In the genomic region with DNA sequence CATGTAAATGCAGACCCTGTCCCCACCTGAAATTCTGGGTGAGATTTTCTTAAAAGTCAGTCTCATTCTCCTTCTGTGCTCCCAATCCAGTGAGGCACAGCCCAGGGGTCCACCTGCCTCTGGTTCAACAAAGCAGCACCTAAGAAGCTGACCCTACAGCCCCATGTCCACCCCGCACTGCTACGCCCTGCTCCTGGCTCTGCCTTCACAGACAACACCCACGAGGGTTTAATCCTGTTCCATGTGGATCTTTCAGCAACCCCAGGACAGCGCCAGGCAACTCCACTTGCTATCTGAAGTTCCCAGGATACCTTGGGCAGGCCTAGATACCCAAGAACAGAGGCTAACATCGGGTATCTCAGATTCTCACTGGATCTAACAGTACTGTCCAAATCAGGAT, we compare ENCODE assay signal across 9 cellular contexts. TPM values are rescaled to one million over a fixed set of nuclear protein-coding genes. Genes with fewer than 3 reads are reported as not detected.
DNase-seq lines count a peak whose midpoint lies in the region; ATAC-seq, FAIRE-seq and TF ChIP-seq lines count a peak whose summit lies in the region.
"Had no signal": no experiment of that assay in that cellular context is flagged by ENCODE, and none has a peak within 500 bp of the region (broad histone marks: within the 10 kb centered on the region; RNA-seq: fewer than 3 reads in every experiment).

No MANE protein-coding gene starts in this region.

- H3K4me3 ChIP-seq in CD4-positive, CD25-positive, alpha-beta regulatory T cell (ENCODE audit: low read depth, low read length) = no peak overlapping the region
- H3K4me3 ChIP-seq in MG63 = peak overlapping the region; percentile 56
- H3K4me3 ChIP-seq in endodermal cell (ENCODE audit: low read length) = peak overlapping the region; percentile 84
- no peak overlapping the region for H3K4me3 ChIP-seq in neuronal stem cell (ENCODE audit: low read length in 2 of 2)
- H3K4me3 ChIP-seq in transverse colon = peak overlapping the region in 1 of 4 donors; percentile 98

- peaks cover 16% of the 10 kb centered on the region for H3K36me3 ChIP-seq in CD4-positive, CD25-positive, alpha-beta regulatory T cell (ENCODE audit: control insufficient read depth, insufficient read depth, low read length)
- H3K36me3 ChIP-seq in MG63 (peaks cover 58% of the 10 kb centered on the region), endodermal cell (ENCODE audit: control insufficient read depth, insufficient read depth, low read length) (peaks cover 37% of the 10 kb centered on the region), neuronal stem cell (replicated peaks in 1 of 2; ENCODE audit: control insufficient read depth in 2 of 2, insufficient read depth in 2 of 2, low read length in 2 of 2) (peaks cover 10 to 49% of the 10 kb centered on the region in 2 donors), transverse colon (peaks cover 0 to 14% (median 4%) of the 10 kb centered on the region in 4 donors)

- H3K14ac ChIP-seq in neuronal stem cell (ENCODE audit: low read length) = no peak overlapping the region

- H3K4me1 Mint-ChIP-seq in CD4-positive, CD25-positive, alpha-beta regulatory T cell = peaks cover 27 to 57% (median 30%) of the 10 kb centered on the region in 4 donors
- peaks cover 19% of the 10 kb centered on the region for H3K4me1 Mint-ChIP-seq in endodermal cell

- H3K4ac ChIP-seq in neuronal stem cell (ENCODE audit: low read length) = no peak overlapping the region

- H3K27ac Mint-ChIP-seq in CD4-positive, CD25-positive, alpha-beta regulatory T cell = peak overlapping the region in 2 of 3 donors; percentile 85 to 94
- peak overlapping the region; percentile 4 for H3K27ac Mint-ChIP-seq in endodermal cell

- H2AFZ ChIP-seq in neuronal stem cell (ENCODE audit: low read length) = no peak overlapping the region

- H3K36me3 Mint-ChIP-seq in CD4-positive, CD25-positive, alpha-beta regulatory T cell = peaks cover 4% of the 10 kb centered on the region
- peaks cover 30% of the 10 kb centered on the region for H3K36me3 Mint-ChIP-seq in endodermal cell (ENCODE audit: low read depth)

- H3K4me2 ChIP-seq in neuronal stem cell (ENCODE audit: insufficient read depth, low read length, poor library complexity, severe bottlenecking) = no peak overlapping the region

- no peak overlapping the region for H4K8ac ChIP-seq in neuronal stem cell (ENCODE audit: low read depth, low read length)

- no peak for FAIRE-seq in GM19239 (lab: Jason Lieb, UNC)

- intact Hi-C loops in transverse colon (cut with DNase I; ENCODE audit: low total_unique reads) = no loop called here

- H3K27ac ChIP-seq in CD4-positive, CD25-positive, alpha-beta regulatory T cell (ENCODE audit: insufficient read depth, low read length, poor library complexity, severe bottlenecking) = no peak overlapping the region
- H3K27ac ChIP-seq in endodermal cell (ENCODE audit: low read depth, low read length) = no peak overlapping the region
- no peak overlapping the region for H3K27ac ChIP-seq in neuronal stem cell (replicated peaks; ENCODE audit: low read length)
- H3K27ac ChIP-seq in transverse colon = peak overlapping the region in 1 of 4 donors; percentile 99

- in situ Hi-C loops in transverse colon (cut with MboI; ENCODE audit: low pct_ligation_motif_present in 1 of 4, low pct_unique_long_range_greater_than_20kb in 1 of 4, low sequenced_read_pairs in 3 of 4) = no loop called here

- whole genome bisulfite sequencing in endodermal cell (ENCODE audit: insufficient coverage in 1 of 2, insufficient read length in 1 of 2), 2 experiments = 92 to 98% methylated on average over 4 to 5 of the region's 5 CpGs
- WGBS in neuronal stem cell (ENCODE audit: extremely low coverage in 2 of 2, insufficient read length in 2 of 2, insufficient replicate concordance in 1 of 2), 2 donors = no CpG with 5 or more reads among the region's 5 CpGs
- WGBS in transverse colon (ENCODE audit: low coverage in 1 of 2), 2 donors = 81% methylated on average over 5 of the region's 5 CpGs; no CpG with 5 or more reads in 1 of the 2 donors

- TF ChIP-seq CTCF in endodermal cell (conservative IDR thresholded peaks at IDR 0.05) (no peak), transverse colon (IDR thresholded peaks at IDR 0.05) (no peak)

- peaks cover 24% of the 10 kb centered on the region for H3K4me1 ChIP-seq in CD4-positive, CD25-positive, alpha-beta regulatory T cell (ENCODE audit: control insufficient read depth, insufficient read depth, low read length, poor library complexity, severe bottlenecking)
- H3K4me1 ChIP-seq in endodermal cell (ENCODE audit: control insufficient read depth, insufficient read depth, low read length) = peaks cover 9% of the 10 kb centered on the region
- H3K4me1 ChIP-seq in neuronal stem cell (ENCODE audit: control insufficient read depth in 2 of 2, insufficient read depth in 1 of 2, low read depth in 1 of 2, low read length in 2 of 2) = peaks cover 4 to 7% of the 10 kb centered on the region in 2 donors
- peaks cover 14 to 29% (median 24%) of the 10 kb centered on the region in 4 donors for H3K4me1 ChIP-seq in transverse colon

- peaks cover 0 to 6% (median 0%) of the 10 kb centered on the region in 7 donors for H3K9me3 Mint-ChIP-seq in CD4-positive, CD25-positive, alpha-beta regulatory T cell
- no peaks in the 10 kb centered on the region for H3K9me3 Mint-ChIP-seq in endodermal cell

- H3K9ac ChIP-seq in endodermal cell (ENCODE audit: extremely low read depth, low read length, poor library complexity, severe bottlenecking) (no peak overlapping the region), neuronal stem cell (ENCODE audit: low read depth, low read length, poor library complexity) (no peak overlapping the region)

- H3K4me3 Mint-ChIP-seq in CD4-positive, CD25-positive, alpha-beta regulatory T cell = peak overlapping the region; percentile 92 to 96 (median 94)
- H3K4me3 Mint-ChIP-seq in endodermal cell = peak overlapping the region; percentile 78

- H4K91ac ChIP-seq in neuronal stem cell (ENCODE audit: low read depth, low read length, poor library complexity) = no peak overlapping the region

- H2BK5ac ChIP-seq in neuronal stem cell (ENCODE audit: low read length) = no peak overlapping the region

- no peak overlapping the region for H2BK120ac ChIP-seq in neuronal stem cell (ENCODE audit: low read depth, low read length)

- no peak overlapping the region for H2AK5ac ChIP-seq in neuronal stem cell (ENCODE audit: low read depth, low read length)

- no peak overlapping the region for H2BK15ac ChIP-seq in neuronal stem cell (ENCODE audit: low read length)

- peaks cover 4% of the 10 kb centered on the region for H3K27me3 Mint-ChIP-seq in CD4-positive, CD25-positive, alpha-beta regulatory T cell
- H3K27me3 Mint-ChIP-seq in endodermal cell (ENCODE audit: insufficient read depth) = no peaks in the 10 kb centered on the region

- H3K27me3 ChIP-seq in CD4-positive, CD25-positive, alpha-beta regulatory T cell (ENCODE audit: control insufficient read depth, insufficient read depth, low read length) = no peaks in the 10 kb centered on the region
- no peaks in the 10 kb centered on the region for H3K27me3 ChIP-seq in MG63
- no peaks in the 10 kb centered on the region for H3K27me3 ChIP-seq in endodermal cell (ENCODE audit: control insufficient read depth, insufficient read depth, low read length, poor library complexity, severe bottlenecking)
- H3K27me3 ChIP-seq in neuronal stem cell (ENCODE audit: control insufficient read depth in 3 of 3, insufficient read depth in 3 of 3, low read depth in 1 of 3, low read length in 3 of 3) = no peaks in the 10 kb centered on the region
- no peaks in the 10 kb centered on the region for H3K27me3 ChIP-seq in transverse colon

- no peak overlapping the region for H3K18ac ChIP-seq in neuronal stem cell (ENCODE audit: low read length)

- no peak for TF ChIP-seq POLR2A in transverse colon (IDR thresholded peaks at IDR 0.05)

- peaks cover 6% of the 10 kb centered on the region for H3K79me1 ChIP-seq in neuronal stem cell (ENCODE audit: low read depth, low read length)

- DNase-seq in CD4-positive, CD25-positive, alpha-beta regulatory T cell = no peak
- no peak for DNase-seq in MG63
- no peak for DNase-seq in endodermal cell
- DNase-seq in neuronal stem cell (ENCODE audit: low spot score) = no peak
- no peak for DNase-seq in GM19239 (ENCODE audit: insufficient read length, low spot score)
- no peak for DNase-seq in NCI-H2196 (lab: John Stamatoyannopoulos, UW; ENCODE audit: unreplicated experiment)
- DNase-seq in transverse colon = no peak
- DNase-seq: NCI-H2227 treated with DMSO at 0.1 percent for 48 hours had no signal

- no peak for ATAC-seq in CD4-positive, CD25-positive, alpha-beta regulatory T cell (ENCODE audit: low read depth in 2 of 2)
- no peak for ATAC-seq in GM18519 (IDR thresholded peaks at IDR 0.05; ENCODE audit: low FRiP score, unreplicated experiment)

- no peaks in the 10 kb centered on the region for H3K9me3 ChIP-seq in CD4-positive, CD25-positive, alpha-beta regulatory T cell (ENCODE audit: control insufficient read depth in 2 of 2, low read length in 2 of 2)
- H3K9me3 ChIP-seq in MG63 (no peaks in the 10 kb centered on the region; the same call in 1 of the 2 replicates), endodermal cell (ENCODE audit: control insufficient read depth, low read length) (peaks cover under 1% of the 10 kb centered on the region), neuronal stem cell (replicated peaks in 1 of 2; ENCODE audit: control insufficient read depth in 2 of 2, insufficient read depth in 1 of 2, low read depth in 1 of 2, low read length in 2 of 2) (peaks cover 0 to 5% of the 10 kb centered on the region in 2 donors), transverse colon (no peaks in the 10 kb centered on the region)

- no peak overlapping the region for H2BK12ac ChIP-seq in neuronal stem cell (ENCODE audit: low read length)

- H3K23ac ChIP-seq in neuronal stem cell (ENCODE audit: low read depth, low read length, poor library complexity) = peak overlapping the region; percentile 53

- no peak for TF ChIP-seq EP300 in transverse colon (IDR thresholded peaks at IDR 0.05; ENCODE audit: low read depth)

RNA-seq across cellular contexts. Expression of a gene that starts 44.9 kb away (rescaled TPM):
- 121 TPM for total RNA-seq in CD4-positive, CD25-positive, alpha-beta regulatory T cell
- 10 to 100 TPM; 33.6 to 42.6 (median 41.3) TPM for polyA plus RNA-seq in CD4-positive, CD25-positive, alpha-beta regulatory T cell
- total RNA-seq in MG63 (2014; rRNA removed; shearing (Covaris generic); ENCODE audit: low replicate concordance) = 383 and 447 TPM in 2 replicates
- 100 to 1,000 TPM; 344 to 374 TPM for total RNA-seq in endodermal cell
- 216 TPM for polyA plus RNA-seq in endodermal cell (2013, experiment 1 of 2)
- 217 TPM for polyA plus RNA-seq in endodermal cell (2013, experiment 2 of 2)
- 203 TPM for polyA plus RNA-seq in neuronal stem cell (2013, experiment 1 of 2)
- polyA plus RNA-seq in neuronal stem cell (2013, experiment 2 of 2) = 195 TPM
- total RNA-seq in transverse colon = 1,000 to 10,000 TPM in 1 of 4 donors, 100 to 1,000 TPM in 3; 168 to 1,885 (median 314) TPM

RNA-seq across cellular contexts. Expression of a gene that starts 45.2 kb away (rescaled TPM):
- total RNA-seq in CD4-positive, CD25-positive, alpha-beta regulatory T cell = 191 TPM
- polyA plus RNA-seq in CD4-positive, CD25-positive, alpha-beta regulatory T cell = 100 to 1,000 TPM; 131 to 186 (median 159) TPM
- total RNA-seq in MG63 (2014; rRNA removed; shearing (Covaris generic); ENCODE audit: low replicate concordance) = 348 and 489 TPM in 2 replicates
- 100 to 1,000 TPM; 365 to 380 TPM for total RNA-seq in endodermal cell
- 409 TPM for polyA plus RNA-seq in endodermal cell (2013, experiment 1 of 2)
- 399 TPM for polyA plus RNA-seq in endodermal cell (2013, experiment 2 of 2)
- 264 TPM for polyA plus RNA-seq in neuronal stem cell (2013, experiment 1 of 2)
- 273 TPM for polyA plus RNA-seq in neuronal stem cell (2013, experiment 2 of 2)
- 100 to 1,000 TPM; 116 to 264 (median 180) TPM for total RNA-seq in transverse colon

Comparison
In these comparisons a context has a peak if more than half of its experiments do, and no peak if none do; other contexts are left out.
1. H3K4me3 ChIP-seq: peak in MG63 (single experiment) and endodermal cell (single experiment); none in CD4-positive, CD25-positive, alpha-beta regulatory T cell (single experiment) and neuronal stem cell (0 of 2).